ENCODE assay signal across 9 cellular contexts in genomic region chr1:206470692-206471414, GRCh38. TPM values are rescaled to one million over a fixed set of nuclear protein-coding genes. Genes with fewer than 3 reads are reported as not detected.
DNase-seq lines count a peak whose midpoint lies in the region; ATAC-seq, FAIRE-seq and TF ChIP-seq lines count a peak whose summit lies in the region.
"Had no signal": no experiment of that assay in that cellular context is flagged by ENCODE, and none has a peak within 500 bp of the region (broad histone marks: within the 10 kb centered on the region; RNA-seq: fewer than 3 reads in every experiment).

No MANE protein-coding gene starts in this region.

- ATAC-seq in heart right ventricle: peak; percentile 28 to 59 (median 48)
- no peak for ATAC-seq in GM18519 (IDR thresholded peaks at IDR 0.05; ENCODE audit: low FRiP score, unreplicated experiment)

- no peak for FAIRE-seq in H54 (lab: Jason Lieb, UNC)
- FAIRE-seq: frontal cortex had no signal

- H3K4me3 ChIP-seq in heart right ventricle (peak overlapping the region; percentile 21 to 70 (median 54)), retinal pigment epithelial cell (ENCODE audit: low read length) (peak overlapping the region; percentile 75)

- WGBS in heart right ventricle, 2 donors: 3 to 8% methylated on average over 18 of the region's 18 CpGs

- TF ChIP-seq CTCF in heart right ventricle (IDR thresholded peaks at IDR 0.05): no peak
- TF ChIP-seq CTCF in retinal pigment epithelial cell (conservative IDR thresholded peaks at IDR 0.05; ENCODE audit: low read depth, low read length): no peak

- H3K4me1 ChIP-seq in heart right ventricle: peaks cover 4 to 73% (median 26%) of the 10 kb centered on the region in 9 donors

- peak; percentile 39 for DNase-seq in GF-D8 (lab: John Stamatoyannopoulos, UW)
- DNase-seq in H54 (ENCODE audit: insufficient read length, low spot score): peak; percentile 77
- peak; percentile 29 for DNase-seq in NCI-H69 (lab: John Stamatoyannopoulos, UW)
- peak; percentile 12 for DNase-seq in activated T-helper 9 cell treated with anti-CD3 and anti-CD28 coated beads, Interleukin-2, amount 50 U/mL, for 16 hours (ENCODE audit: low read depth)
- no peak for DNase-seq in heart right ventricle
- no peak for DNase-seq in retinal pigment epithelial cell (ENCODE audit: low read depth)
- no peak for DNase-seq in dedifferentiated amniotic fluid mesenchymal stem cell (ENCODE audit: extremely low spot score)

- no peaks in the 10 kb centered on the region for H3K9me3 ChIP-seq in heart right ventricle

- peak overlapping the region in 2 of 10 donors; percentile 27 to 87 for H3K27ac ChIP-seq in heart right ventricle

- peaks cover 0 to 29% (median 0%) of the 10 kb centered on the region in 9 donors for H3K36me3 ChIP-seq in heart right ventricle

- peaks cover 0 to 27% (median 0%) of the 10 kb centered on the region in 7 donors for H3K27me3 ChIP-seq in heart right ventricle

- peak; percentile 45; the same call in 1 of the 2 replicates for TF ChIP-seq POLR2A in H54 (IDR thresholded peaks at IDR 0.05; ENCODE audit: low read depth, low read length)

- intact Hi-C loops in heart right ventricle (cut with DNase I): loop anchor here in 1 of 10 donors (10.0 kb wide), 1 partner anchor 454 kb away; the partner anchor contains the start of gene FCMR

RNA-seq across cellular contexts. Expression of gene IKBKE, which starts 0.6 kb away (rescaled TPM):
- total RNA-seq in heart right ventricle: 1 to 10 TPM in 3 of 10 donors, under 1 TPM in 7; 0.49 to 5.4 (median 0.79) TPM
- polyA plus RNA-seq in heart right ventricle: under 1 TPM; 0.29 to 0.87 TPM

RNA-seq across cellular contexts. Expression of gene RASSF5, which starts 36.5 kb away (rescaled TPM):
- total RNA-seq in heart right ventricle: 10 to 100 TPM in 3 of 10 donors, 1 to 10 TPM in 7; 5.0 to 26.0 (median 7.0) TPM
- 1 to 10 TPM in 1 of 2 donors, under 1 TPM in 1; 0.90 to 2.4 TPM for polyA plus RNA-seq in heart right ventricle

Comparison
In these comparisons a context has a peak if more than half of its experiments do, and no peak if none do; other contexts are left out.
1. DNase-seq: peak in GF-D8 (single experiment), H54 (single experiment), NCI-H69 (single experiment) and activated T-helper 9 cell treated with anti-CD3 and anti-CD28 coated beads, Interleukin-2, amount 50 U/mL, for 16 hours (single experiment); none in heart right ventricle (0 of 2), retinal pigment epithelial cell (single experiment) and dedifferentiated amniotic fluid mesenchymal stem cell (single experiment).